Comparison of ENCODE assay signal across 9 cellular contexts in the genomic region with DNA sequence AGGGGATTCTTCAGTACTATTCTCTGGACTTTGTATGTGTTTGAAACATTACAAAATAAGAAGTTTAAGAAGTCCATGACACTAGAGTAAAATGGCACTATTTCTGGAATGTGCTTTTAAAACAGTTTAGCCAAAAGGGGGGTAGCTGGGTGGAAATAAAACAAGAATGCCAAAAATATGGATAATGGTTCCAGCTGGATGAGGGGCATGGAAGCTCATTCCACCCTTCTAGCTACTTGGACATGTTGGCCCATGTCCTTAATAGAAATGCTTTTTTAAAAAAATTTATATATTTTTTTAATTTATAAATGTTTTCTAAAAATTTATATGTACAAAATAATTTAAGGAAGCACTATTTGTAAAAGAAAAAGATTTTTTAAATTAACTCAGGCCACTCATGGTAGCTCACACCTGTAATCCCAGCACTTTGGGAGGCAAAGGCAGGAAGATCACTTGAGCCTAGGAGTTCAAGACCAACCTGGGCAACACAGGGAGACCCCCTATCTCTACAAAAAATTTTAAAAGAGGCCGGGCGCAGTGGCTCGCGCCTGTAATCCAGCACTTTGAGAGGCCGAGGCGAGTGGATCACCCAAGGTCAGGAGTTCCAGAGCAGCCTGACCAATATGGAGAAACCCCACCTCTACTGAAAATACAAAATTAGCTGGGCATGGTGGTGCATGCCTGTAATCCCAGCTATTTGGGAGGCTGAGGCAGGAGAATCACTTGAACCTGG. TPM values are rescaled to one million over a fixed set of nuclear protein-coding genes. Genes with fewer than 3 reads are reported as not detected.
DNase-seq lines count a peak whose midpoint lies in the region; ATAC-seq and TF ChIP-seq lines count a peak whose summit lies in the region.
"Had no signal": no experiment of that assay in that cellular context is flagged by ENCODE, and none has a peak within 500 bp of the region (broad histone marks: within the 10 kb centered on the region; RNA-seq: fewer than 3 reads in every experiment).

No MANE protein-coding gene starts in this region.

- H3K4me3 ChIP-seq in RWPE2 (ENCODE audit: severe bottlenecking) (no peak overlapping the region), esophagus squamous epithelium (peak overlapping the region in 1 of 4 donors; percentile 30), sigmoid colon (no peak overlapping the region)

- H3K27ac Mint-ChIP-seq in Calu3 (ENCODE audit: unreplicated experiment) = peak overlapping the region; percentile 89

- H3K27me3 Mint-ChIP-seq in Calu3 (ENCODE audit: unreplicated experiment) = no peaks in the 10 kb centered on the region

- H3K4me1 ChIP-seq in RWPE2 (ENCODE audit: insufficient read depth, poor library complexity, severe bottlenecking) = peaks cover 32% of the 10 kb centered on the region
- H3K4me1 ChIP-seq in esophagus squamous epithelium = peaks cover 19 to 65% (median 33%) of the 10 kb centered on the region in 3 donors
- peaks cover 0 to 51% (median 41%) of the 10 kb centered on the region in 4 donors for H3K4me1 ChIP-seq in sigmoid colon

- CTCF ChIA-PET in Calu3 (lab: Charles Lee) = no interaction called here

- H3K36me3 Mint-ChIP-seq in Calu3 (ENCODE audit: insufficient read depth, unreplicated experiment) = peaks cover 65% of the 10 kb centered on the region

- WGBS in esophagus squamous epithelium, 2 donors = 73% methylated on average over 6 of the region's 6 CpGs; no CpG with 5 or more reads in 1 of the 2 donors
- WGBS in sigmoid colon, 2 donors = 95% methylated on average over 6 of the region's 6 CpGs

- H3K27ac ChIP-seq in RWPE2 (ENCODE audit: poor library complexity, severe bottlenecking) = peak overlapping the region; percentile 94
- H3K27ac ChIP-seq in esophagus squamous epithelium = peak overlapping the region; percentile 63 to 91 (median 83)
- H3K27ac ChIP-seq in sigmoid colon = peak overlapping the region; percentile 77 to 85 (median 82)

- H3K4me1 Mint-ChIP-seq in Calu3 (ENCODE audit: low read depth, unreplicated experiment) = peaks cover 55% of the 10 kb centered on the region

- H3K9me3 ChIP-seq in RWPE2 (ENCODE audit: severe bottlenecking) (no peaks in the 10 kb centered on the region), esophagus squamous epithelium (no peaks in the 10 kb centered on the region), sigmoid colon (no peaks in the 10 kb centered on the region)

- ATAC-seq in RWPE2 (ENCODE audit: low read depth) (no peak), sciatic nerve (no peak), GM19324 (IDR thresholded peaks at IDR 0.05; ENCODE audit: low FRiP score, unreplicated experiment) (no peak)

- H3K36me3 ChIP-seq in RWPE2 (ENCODE audit: low read depth) (peaks cover 22% of the 10 kb centered on the region), esophagus squamous epithelium (peaks cover 0 to 12% (median 0%) of the 10 kb centered on the region in 3 donors), sigmoid colon (peaks cover 0 to 5% (median 0%) of the 10 kb centered on the region in 4 donors)

- TF ChIP-seq CTCF in Calu3 (IDR thresholded peaks at IDR 0.05; ENCODE audit: unreplicated experiment) = no peak
- no peak for TF ChIP-seq CTCF in RWPE2 (IDR thresholded peaks at IDR 0.05; ENCODE audit: poor library complexity, severe bottlenecking)
- TF ChIP-seq CTCF in esophagus squamous epithelium (IDR thresholded peaks at IDR 0.05) = no peak
- TF ChIP-seq CTCF in sigmoid colon (IDR thresholded peaks at IDR 0.05) = no peak

- no peak for TF ChIP-seq POLR2A in esophagus squamous epithelium (IDR thresholded peaks at IDR 0.05)
- no peak for TF ChIP-seq POLR2A in sigmoid colon (IDR thresholded peaks at IDR 0.05)

- TF ChIP-seq EP300 in sigmoid colon (IDR thresholded peaks at IDR 0.05) = no peak

- intact Hi-C loops in Calu3 (cut with micrococcal nuclease; ENCODE audit: unreplicated experiment) = no loop called here
- intact Hi-C loops in esophagus squamous epithelium (cut with DNase I) = no loop called here
- intact Hi-C loops in sigmoid colon (cut with DNase I) = no loop called here
- intact Hi-C loops in sciatic nerve (cut with DNase I) = no loop called here

- no peaks in the 10 kb centered on the region for H3K9me3 Mint-ChIP-seq in Calu3 (ENCODE audit: low read depth, unreplicated experiment)

- BruUV-seq in Calu3 (replicated peaks; lab: Mats Ljungman, UMichigan) = no TSS peak

- peak overlapping the region; percentile 38 for H3K4me3 Mint-ChIP-seq in Calu3 (ENCODE audit: low read depth, unreplicated experiment)

- DNase-seq in Calu3 (no peak), RWPE2 (ENCODE audit: low spot score) (no peak), esophagus squamous epithelium (lab: John Stamatoyannopoulos, UW) (no peak), sigmoid colon (no peak), cortex of kidney (lab: John Stamatoyannopoulos, UW) (no peak), sciatic nerve (ENCODE audit: low spot score) (no peak), NCI-H345 treated with DMSO at 0.1 percent for 48 hours (lab: John Stamatoyannopoulos, UW; ENCODE audit: unreplicated experiment) (no peak)
- DNase-seq: NCI-H2171 had no signal

- H3K27me3 ChIP-seq in RWPE2 (ENCODE audit: insufficient read depth, poor library complexity, severe bottlenecking) = no peaks in the 10 kb centered on the region
- no peaks in the 10 kb centered on the region for H3K27me3 ChIP-seq in esophagus squamous epithelium
- no peaks in the 10 kb centered on the region for H3K27me3 ChIP-seq in sigmoid colon

RNA-seq across cellular contexts. Expression of gene ZC3H7A, which starts 12.8 kb away (rescaled TPM):
- total RNA-seq in Calu3 (2022) (68.7 and 70.9 TPM in 2 replicates), esophagus squamous epithelium (10 to 100 TPM; 16.6 to 34.1 (median 30.2) TPM), sigmoid colon (10 to 100 TPM; 45.5 to 62.5 (median 55.7) TPM), sciatic nerve (91.1 TPM)
- 10 to 100 TPM; 19.9 to 23.5 (median 22.8) TPM for polyA plus RNA-seq in sigmoid colon

RNA-seq across cellular contexts. Expression of gene TXNDC11, which starts 41.6 kb away (rescaled TPM):
- total RNA-seq in Calu3 (2022) (51.3 and 52.1 TPM in 2 replicates), esophagus squamous epithelium (10 to 100 TPM; 26.0 to 39.1 (median 35.9) TPM), sigmoid colon (10 to 100 TPM; 25.3 to 35.2 (median 28.8) TPM), sciatic nerve (36.6 TPM)
- 10 to 100 TPM; 34.9 to 54.0 (median 37.8) TPM for polyA plus RNA-seq in sigmoid colon
